Comparison of ENCODE assay signal across 1 cellular context in the genomic region with DNA sequence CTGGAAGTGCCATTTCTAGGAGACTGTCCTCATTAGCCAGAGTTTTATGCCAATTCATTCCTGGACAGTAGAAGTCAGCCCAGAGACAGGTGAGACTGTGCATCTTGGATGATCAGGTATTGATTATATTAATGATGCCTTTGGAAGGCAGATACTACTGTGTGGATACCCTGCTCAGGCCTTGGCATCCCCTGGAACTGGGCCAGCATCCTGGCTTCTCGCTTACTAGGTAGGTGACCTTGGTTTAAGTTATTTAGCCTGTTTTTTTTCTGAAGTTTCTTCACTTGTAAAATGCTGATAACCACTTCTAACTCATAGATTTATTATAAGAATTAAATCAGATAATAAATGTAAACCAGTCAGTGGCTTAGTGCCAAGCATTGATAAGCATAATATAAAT.
TF ChIP-seq lines count a peak whose summit lies in the region.

No MANE protein-coding gene starts in this region.

TF ChIP-seq in GM23338, 12 proteins besides CTCF, POLR2A, EP300 and RAD21:
- no peak for TF ChIP-seq JUNB (IDR thresholded peaks at IDR 0.05; ENCODE audit: unreplicated experiment)
- TF ChIP-seq, protein P1, sequence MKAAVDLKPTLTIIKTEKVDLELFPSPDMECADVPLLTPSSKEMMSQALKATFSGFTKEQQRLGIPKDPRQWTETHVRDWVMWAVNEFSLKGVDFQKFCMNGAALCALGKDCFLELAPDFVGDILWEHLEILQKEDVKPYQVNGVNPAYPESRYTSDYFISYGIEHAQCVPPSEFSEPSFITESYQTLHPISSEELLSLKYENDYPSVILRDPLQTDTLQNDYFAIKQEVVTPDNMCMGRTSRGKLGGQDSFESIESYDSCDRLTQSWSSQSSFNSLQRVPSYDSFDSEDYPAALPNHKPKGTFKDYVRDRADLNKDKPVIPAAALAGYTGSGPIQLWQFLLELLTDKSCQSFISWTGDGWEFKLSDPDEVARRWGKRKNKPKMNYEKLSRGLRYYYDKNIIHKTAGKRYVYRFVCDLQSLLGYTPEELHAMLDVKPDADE (IDR thresholded peaks at IDR 0.05), result no peak
- TF ChIP-seq EZH2 (IDR thresholded peaks at IDR 0.05; ENCODE audit: low read depth, unreplicated experiment), result no peak
- no peak for TF ChIP-seq POLR2AphosphoS5 (IDR thresholded peaks at IDR 0.05; ENCODE audit: low read depth)
- TF ChIP-seq STAT1 (IDR thresholded peaks at IDR 0.05; ENCODE audit: unreplicated experiment), result no peak
- no peak for TF ChIP-seq EZH2phosphoT487 (IDR thresholded peaks at IDR 0.05; ENCODE audit: unreplicated experiment)
- no peak for TF ChIP-seq NANOG (IDR thresholded peaks at IDR 0.05; ENCODE audit: borderline replicate concordance)
- TF ChIP-seq, protein P2, sequence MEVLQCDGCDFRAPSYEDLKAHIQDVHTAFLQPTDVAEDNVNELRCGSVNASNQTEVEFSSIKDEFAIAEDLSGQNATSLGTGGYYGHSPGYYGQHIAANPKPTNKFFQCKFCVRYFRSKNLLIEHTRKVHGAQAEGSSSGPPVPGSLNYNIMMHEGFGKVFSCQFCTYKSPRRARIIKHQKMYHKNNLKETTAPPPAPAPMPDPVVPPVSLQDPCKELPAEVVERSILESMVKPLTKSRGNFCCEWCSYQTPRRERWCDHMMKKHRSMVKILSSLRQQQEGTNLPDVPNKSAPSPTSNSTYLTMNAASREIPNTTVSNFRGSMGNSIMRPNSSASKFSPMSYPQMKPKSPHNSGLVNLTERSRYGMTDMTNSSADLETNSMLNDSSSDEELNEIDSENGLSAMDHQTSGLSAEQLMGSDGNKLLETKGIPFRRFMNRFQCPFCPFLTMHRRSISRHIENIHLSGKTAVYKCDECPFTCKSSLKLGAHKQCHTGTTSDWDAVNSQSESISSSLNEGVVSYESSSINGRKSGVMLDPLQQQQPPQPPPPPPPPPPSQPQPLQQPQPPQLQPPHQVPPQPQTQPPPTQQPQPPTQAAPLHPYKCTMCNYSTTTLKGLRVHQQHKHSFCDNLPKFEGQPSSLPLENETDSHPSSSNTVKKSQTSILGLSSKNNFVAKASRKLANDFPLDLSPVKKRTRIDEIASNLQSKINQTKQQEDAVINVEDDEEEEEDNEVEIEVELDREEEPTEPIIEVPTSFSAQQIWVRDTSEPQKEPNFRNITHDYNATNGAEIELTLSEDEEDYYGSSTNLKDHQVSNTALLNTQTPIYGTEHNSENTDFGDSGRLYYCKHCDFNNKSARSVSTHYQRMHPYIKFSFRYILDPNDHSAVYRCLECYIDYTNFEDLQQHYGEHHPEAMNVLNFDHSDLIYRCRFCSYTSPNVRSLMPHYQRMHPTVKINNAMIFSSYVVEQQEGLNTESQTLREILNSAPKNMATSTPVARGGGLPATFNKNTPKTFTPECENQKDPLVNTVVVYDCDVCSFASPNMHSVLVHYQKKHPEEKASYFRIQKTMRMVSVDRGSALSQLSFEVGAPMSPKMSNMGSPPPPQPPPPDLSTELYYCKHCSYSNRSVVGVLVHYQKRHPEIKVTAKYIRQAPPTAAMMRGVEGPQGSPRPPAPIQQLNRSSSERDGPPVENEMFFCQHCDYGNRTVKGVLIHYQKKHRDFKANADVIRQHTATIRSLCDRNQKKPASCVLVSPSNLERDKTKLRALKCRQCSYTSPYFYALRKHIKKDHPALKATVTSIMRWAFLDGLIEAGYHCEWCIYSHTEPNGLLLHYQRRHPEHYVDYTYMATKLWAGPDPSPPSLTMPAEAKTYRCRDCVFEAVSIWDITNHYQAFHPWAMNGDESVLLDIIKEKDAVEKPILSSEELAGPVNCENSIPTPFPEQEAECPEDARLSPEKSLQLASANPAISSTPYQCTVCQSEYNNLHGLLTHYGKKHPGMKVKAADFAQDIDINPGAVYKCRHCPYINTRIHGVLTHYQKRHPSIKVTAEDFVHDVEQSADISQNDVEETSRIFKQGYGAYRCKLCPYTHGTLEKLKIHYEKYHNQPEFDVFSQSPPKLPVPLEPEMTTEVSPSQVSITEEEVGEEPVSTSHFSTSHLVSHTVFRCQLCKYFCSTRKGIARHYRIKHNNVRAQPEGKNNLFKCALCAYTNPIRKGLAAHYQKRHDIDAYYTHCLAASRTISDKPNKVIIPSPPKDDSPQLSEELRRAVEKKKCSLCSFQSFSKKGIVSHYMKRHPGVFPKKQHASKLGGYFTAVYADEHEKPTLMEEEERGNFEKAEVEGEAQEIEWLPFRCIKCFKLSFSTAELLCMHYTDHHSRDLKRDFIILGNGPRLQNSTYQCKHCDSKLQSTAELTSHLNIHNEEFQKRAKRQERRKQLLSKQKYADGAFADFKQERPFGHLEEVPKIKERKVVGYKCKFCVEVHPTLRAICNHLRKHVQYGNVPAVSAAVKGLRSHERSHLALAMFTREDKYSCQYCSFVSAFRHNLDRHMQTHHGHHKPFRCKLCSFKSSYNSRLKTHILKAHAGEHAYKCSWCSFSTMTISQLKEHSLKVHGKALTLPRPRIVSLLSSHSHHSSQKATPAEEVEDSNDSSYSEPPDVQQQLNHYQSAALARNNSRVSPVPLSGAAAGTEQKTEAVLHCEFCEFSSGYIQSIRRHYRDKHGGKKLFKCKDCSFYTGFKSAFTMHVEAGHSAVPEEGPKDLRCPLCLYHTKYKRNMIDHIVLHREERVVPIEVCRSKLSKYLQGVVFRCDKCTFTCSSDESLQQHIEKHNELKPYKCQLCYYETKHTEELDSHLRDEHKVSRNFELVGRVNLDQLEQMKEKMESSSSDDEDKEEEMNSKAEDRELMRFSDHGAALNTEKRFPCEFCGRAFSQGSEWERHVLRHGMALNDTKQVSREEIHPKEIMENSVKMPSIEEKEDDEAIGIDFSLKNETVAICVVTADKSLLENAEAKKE (CRISPR knock-in tag; IDR thresholded peaks at IDR 0.05), result no peak
- no peak for TF ChIP-seq ZNF114 (CRISPR knock-in tag; IDR thresholded peaks at IDR 0.05)
- TF ChIP-seq CREB1 (CRISPR knock-in tag; IDR thresholded peaks at IDR 0.05; ENCODE audit: low read depth), result no peak
- TF ChIP-seq ZNF331 (CRISPR knock-in tag; IDR thresholded peaks at IDR 0.05; ENCODE audit: low read depth), result no peak
- TF ChIP-seq, protein P3, sequence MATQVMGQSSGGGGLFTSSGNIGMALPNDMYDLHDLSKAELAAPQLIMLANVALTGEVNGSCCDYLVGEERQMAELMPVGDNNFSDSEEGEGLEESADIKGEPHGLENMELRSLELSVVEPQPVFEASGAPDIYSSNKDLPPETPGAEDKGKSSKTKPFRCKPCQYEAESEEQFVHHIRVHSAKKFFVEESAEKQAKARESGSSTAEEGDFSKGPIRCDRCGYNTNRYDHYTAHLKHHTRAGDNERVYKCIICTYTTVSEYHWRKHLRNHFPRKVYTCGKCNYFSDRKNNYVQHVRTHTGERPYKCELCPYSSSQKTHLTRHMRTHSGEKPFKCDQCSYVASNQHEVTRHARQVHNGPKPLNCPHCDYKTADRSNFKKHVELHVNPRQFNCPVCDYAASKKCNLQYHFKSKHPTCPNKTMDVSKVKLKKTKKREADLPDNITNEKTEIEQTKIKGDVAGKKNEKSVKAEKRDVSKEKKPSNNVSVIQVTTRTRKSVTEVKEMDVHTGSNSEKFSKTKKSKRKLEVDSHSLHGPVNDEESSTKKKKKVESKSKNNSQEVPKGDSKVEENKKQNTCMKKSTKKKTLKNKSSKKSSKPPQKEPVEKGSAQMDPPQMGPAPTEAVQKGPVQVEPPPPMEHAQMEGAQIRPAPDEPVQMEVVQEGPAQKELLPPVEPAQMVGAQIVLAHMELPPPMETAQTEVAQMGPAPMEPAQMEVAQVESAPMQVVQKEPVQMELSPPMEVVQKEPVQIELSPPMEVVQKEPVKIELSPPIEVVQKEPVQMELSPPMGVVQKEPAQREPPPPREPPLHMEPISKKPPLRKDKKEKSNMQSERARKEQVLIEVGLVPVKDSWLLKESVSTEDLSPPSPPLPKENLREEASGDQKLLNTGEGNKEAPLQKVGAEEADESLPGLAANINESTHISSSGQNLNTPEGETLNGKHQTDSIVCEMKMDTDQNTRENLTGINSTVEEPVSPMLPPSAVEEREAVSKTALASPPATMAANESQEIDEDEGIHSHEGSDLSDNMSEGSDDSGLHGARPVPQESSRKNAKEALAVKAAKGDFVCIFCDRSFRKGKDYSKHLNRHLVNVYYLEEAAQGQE (IDR thresholded peaks at IDR 0.05; ENCODE audit: unreplicated experiment), result no peak
